Comparison of ENCODE assay signal across 25 cellular contexts in genomic region chr12:84361651-84362551, GRCh38.
"Had no signal": no experiment of that assay in that cellular context is flagged by ENCODE, and none has a peak within 500 bp of the region (broad histone marks: within the 10 kb centered on the region; RNA-seq: fewer than 3 reads in every experiment).

No MANE protein-coding gene starts in this region.

- H3K27me3 ChIP-seq: adrenal gland, ascending aorta, brain microvascular endothelial cell, dorsolateral prefrontal cortex, esophagus squamous epithelium, gastrocnemius medialis, transverse colon, vagina had no signal

- H3K27ac ChIP-seq: adrenal gland, ascending aorta, brain microvascular endothelial cell, dorsolateral prefrontal cortex, esophagus squamous epithelium, gastrocnemius medialis, prostate gland, transverse colon, vagina, VCaP had no signal

- H3K36me3 ChIP-seq: adrenal gland, ascending aorta, brain microvascular endothelial cell, esophagus squamous epithelium, gastrocnemius medialis, prostate gland, transverse colon, vagina had no signal

- H3K4me1 ChIP-seq: adrenal gland, ascending aorta, esophagus squamous epithelium, gastrocnemius medialis, prostate gland, transverse colon, vagina had no signal

- H3K4me3 Mint-ChIP-seq: activated CD4-positive, alpha-beta T cell treated with anti-CD3 and anti-CD28 coated beads, Interleukin-2, amount 10 ng/mL, durations not matched to agents 24 days and 14 days; activated CD8-positive, alpha-beta T cell treated with anti-CD3 and anti-CD28 coated beads for 36 hours; activated naive CD4-positive, alpha-beta T cell treated with anti-CD3 and anti-CD28 coated beads, Interleukin-2, amount 50 U/mL, for 24 hours; effector memory CD8-positive, alpha-beta T cell; memory B cell; neural crest cell had no signal

- H3K9me3 ChIP-seq: adrenal gland, ascending aorta, esophagus squamous epithelium, gastrocnemius medialis, prostate gland, transverse colon, vagina had no signal

- H3K9me3 Mint-ChIP-seq: activated CD4-positive, alpha-beta T cell treated with anti-CD3 and anti-CD28 coated beads, Interleukin-2, amount 10 ng/mL, durations not matched to agents 24 days and 14 days; activated naive CD4-positive, alpha-beta T cell treated with anti-CD3 and anti-CD28 coated beads, Interleukin-2, amount 50 U/mL, for 24 hours; memory B cell; neural crest cell had no signal

- DNase-seq: activated CD4-positive, alpha-beta T cell treated with anti-CD3 and anti-CD28 coated beads, Interleukin-2, amount 10 ng/mL, durations not matched to agents 24 days and 14 days; activated CD8-positive, alpha-beta T cell treated with anti-CD3 and anti-CD28 coated beads for 36 hours; activated gamma-delta T cell treated with Interleukin-2 at 50 U/mL for 16 hours; activated T-cell treated with anti-CD3 and anti-CD28 coated beads, Interleukin-2, amount 50 U/mL, for 1 hour; adrenal gland; brain microvascular endothelial cell; caudate nucleus; dorsolateral prefrontal cortex; effector memory CD8-positive, alpha-beta T cell; esophagus squamous epithelium; gastrocnemius medialis; hippocampal formation; left cardiac atrium; stimulated activated CD4-positive, alpha-beta T cell treated with anti-CD3 and anti-CD28 coated beads, Interleukin-12 subunit alpha, Interleukin-12 subunit beta, amount 100 ng/mL, for 4 hours; stimulated activated CD4-positive, alpha-beta T cell treated with anti-CD3 and anti-CD28 coated beads, Interleukin-4, amount 100 ng/mL, for 4 hours; T-helper 2 cell; transverse colon had no signal

- H3K27me3 Mint-ChIP-seq: activated CD4-positive, alpha-beta T cell treated with anti-CD3 and anti-CD28 coated beads, Interleukin-2, amount 10 ng/mL, durations not matched to agents 24 days and 14 days; activated CD8-positive, alpha-beta T cell treated with anti-CD3 and anti-CD28 coated beads for 36 hours; activated naive CD4-positive, alpha-beta T cell treated with anti-CD3 and anti-CD28 coated beads, Interleukin-2, amount 50 U/mL, for 24 hours; effector memory CD8-positive, alpha-beta T cell; memory B cell had no signal

- H3K27ac Mint-ChIP-seq: activated CD4-positive, alpha-beta T cell treated with anti-CD3 and anti-CD28 coated beads, Interleukin-2, amount 10 ng/mL, durations not matched to agents 24 days and 14 days; activated CD8-positive, alpha-beta T cell treated with anti-CD3 and anti-CD28 coated beads for 36 hours; effector memory CD8-positive, alpha-beta T cell; memory B cell had no signal

- ATAC-seq: activated CD4-positive, CD25-positive, alpha-beta regulatory T cell treated with anti-CD3 and anti-CD28 coated beads, Interleukin-2, amount 50 U/mL, for 24 hours; activated CD8-positive, alpha-beta T cell treated with anti-CD3 and anti-CD28 coated beads for 36 hours; effector memory CD8-positive, alpha-beta T cell; gastrocnemius medialis; left cardiac atrium had no signal

- H3K36me3 Mint-ChIP-seq: activated naive CD4-positive, alpha-beta T cell treated with anti-CD3 and anti-CD28 coated beads, Interleukin-2, amount 50 U/mL, for 24 hours; memory B cell had no signal

- H3K4me1 Mint-ChIP-seq: activated CD4-positive, alpha-beta T cell treated with anti-CD3 and anti-CD28 coated beads, Interleukin-2, amount 10 ng/mL, durations not matched to agents 24 days and 14 days; activated naive CD4-positive, alpha-beta T cell treated with anti-CD3 and anti-CD28 coated beads, Interleukin-2, amount 50 U/mL, for 24 hours; memory B cell; neural crest cell had no signal

- H3K4me3 ChIP-seq: adrenal gland, ascending aorta, dorsolateral prefrontal cortex, esophagus squamous epithelium, gastrocnemius medialis, prostate gland, transverse colon, vagina had no signal
